In genomic region chr16:56225013-56225742, GRCh38 we compare ENCODE assay signal across 14 cellular contexts. TPM values are rescaled to one million over a fixed set of nuclear protein-coding genes. Genes with fewer than 3 reads are reported as not detected.
DNase-seq lines count a peak whose midpoint lies in the region; ATAC-seq and TF ChIP-seq lines count a peak whose summit lies in the region.
"Had no signal": no experiment of that assay in that cellular context is flagged by ENCODE, and none has a peak within 500 bp of the region (broad histone marks: within the 10 kb centered on the region; RNA-seq: fewer than 3 reads in every experiment).

No MANE protein-coding gene starts in this region.

- H3K4me2 ChIP-seq in MM.1S (ENCODE audit: low read depth, low read length): no peak overlapping the region

- CTCF ChIA-PET in activated CD4-positive, alpha-beta T cell treated with anti-CD3 and anti-CD28 coated beads, Interleukin-2, amount 10 ng/mL, durations not matched to agents 7 days and 5 days (lab: Charles Lee): interaction anchor here (0.6 to 1.6 kb wide), 4 partner anchors 10 to 258 kb away, joined by 3 to 7 read pairs (median 4); no protein-coding TSS in a partner anchor

- H3K4me3 Mint-ChIP-seq in activated CD4-positive, alpha-beta T cell treated with anti-CD3 and anti-CD28 coated beads, Interleukin-2, amount 10 ng/mL, durations not matched to agents 7 days and 5 days: no peak overlapping the region
- no peak overlapping the region for H3K4me3 Mint-ChIP-seq in memory B cell
- H3K4me3 Mint-ChIP-seq: CD4-positive, CD25-positive, alpha-beta regulatory T cell had no signal

- no peak for ATAC-seq in memory B cell (ENCODE audit: low read depth)
- ATAC-seq in omental fat pad (ENCODE audit: low FRiP score): no peak
- ATAC-seq: SK-N-SH treated with all-trans-retinoic acid at 6 μM for 48 hours had no signal

- H3K36me3 Mint-ChIP-seq in activated CD4-positive, alpha-beta T cell treated with anti-CD3 and anti-CD28 coated beads, Interleukin-2, amount 10 ng/mL, durations not matched to agents 7 days and 5 days (ENCODE audit: low read depth): peaks cover 2% of the 10 kb centered on the region
- H3K36me3 Mint-ChIP-seq in memory B cell: no peaks in the 10 kb centered on the region
- H3K36me3 Mint-ChIP-seq: CD4-positive, CD25-positive, alpha-beta regulatory T cell had no signal

- POLR2A ChIA-PET in activated CD4-positive, alpha-beta T cell treated with anti-CD3 and anti-CD28 coated beads, Interleukin-2, amount 10 ng/mL, durations not matched to agents 7 days and 5 days (lab: Charles Lee): interaction anchor here (0.6 kb wide), 1 partner anchor 117 kb away, joined by 3 read pairs; no protein-coding TSS in a partner anchor

- H3K4me1 Mint-ChIP-seq in activated CD4-positive, alpha-beta T cell treated with anti-CD3 and anti-CD28 coated beads, Interleukin-2, amount 10 ng/mL, durations not matched to agents 7 days and 5 days: peaks cover 34% of the 10 kb centered on the region
- peaks cover 13% of the 10 kb centered on the region for H3K4me1 Mint-ChIP-seq in memory B cell

- no peaks in the 10 kb centered on the region for H3K9me3 ChIP-seq in MM.1S (replicated peaks; ENCODE audit: insufficient read depth, low read length)

- no peaks in the 10 kb centered on the region for H3K9me2 ChIP-seq in MM.1S (replicated peaks; ENCODE audit: insufficient read depth, low read length)

- H3F3A ChIP-seq in MM.1S (ENCODE audit: insufficient read depth, low read length): no peaks in the 10 kb centered on the region

- H3K4me3 ChIP-seq in Jurkat, Clone E6-1 (ENCODE audit: low read length): no peak overlapping the region
- H3K4me3 ChIP-seq in MM.1S (ENCODE audit: low read length): no peak overlapping the region

- no peaks in the 10 kb centered on the region for H3K4me1 ChIP-seq in MM.1S (ENCODE audit: low read length)

- H3K27me3 Mint-ChIP-seq in activated CD4-positive, alpha-beta T cell treated with anti-CD3 and anti-CD28 coated beads, Interleukin-2, amount 10 ng/mL, durations not matched to agents 7 days and 5 days: peaks cover 14% of the 10 kb centered on the region
- peaks cover 7% of the 10 kb centered on the region for H3K27me3 Mint-ChIP-seq in memory B cell
- H3K27me3 Mint-ChIP-seq: CD4-positive, CD25-positive, alpha-beta regulatory T cell had no signal

- DNase-seq in activated CD4-positive, alpha-beta T cell treated with anti-CD3 and anti-CD28 coated beads, Interleukin-2, amount 10 ng/mL, durations not matched to agents 7 days and 5 days: no peak
- no peak for DNase-seq in activated CD4-positive, alpha-beta T cell treated with anti-CD3 and anti-CD28 coated beads, Interleukin-2, amount 50 U/mL, for 1 hour
- DNase-seq in Jurkat, Clone E6-1 (ENCODE audit: low read depth, low spot score): peak; percentile 37
- DNase-seq in caudate nucleus (lab: John Stamatoyannopoulos, UW) (no peak), memory B cell (ENCODE audit: low spot score in 2 of 2) (no peak), MM.1S (no peak), omental fat pad (ENCODE audit: low spot score) (no peak), MV-4-11 (lab: John Stamatoyannopoulos, UW) (no peak)
- DNase-seq: CD4-positive, CD25-positive, alpha-beta regulatory T cell; NCI-H1417; NCI-H2029 treated with DMSO at 0.1 percent for 48 hours; NCI-H524 treated with DMSO at 0.1 percent for 48 hours had no signal

- no peaks in the 10 kb centered on the region for H3K79me2 ChIP-seq in MM.1S (ENCODE audit: low read length)

- no peaks in the 10 kb centered on the region for H4K20me1 ChIP-seq in MM.1S (ENCODE audit: insufficient read depth, low read length)

- peak overlapping the region; percentile 27 for H3K27ac ChIP-seq in caudate nucleus (ENCODE audit: low read depth, low read length)
- H3K27ac ChIP-seq in MM.1S (ENCODE audit: low read length): no peak overlapping the region

- H3K9ac ChIP-seq in MM.1S (ENCODE audit: low read length): no peak overlapping the region

- no peak overlapping the region for H2AFZ ChIP-seq in MM.1S (ENCODE audit: low read length)

- H3K9me3 Mint-ChIP-seq in activated CD4-positive, alpha-beta T cell treated with anti-CD3 and anti-CD28 coated beads, Interleukin-2, amount 10 ng/mL, durations not matched to agents 7 days and 5 days: peaks cover 7% of the 10 kb centered on the region
- no peaks in the 10 kb centered on the region for H3K9me3 Mint-ChIP-seq in memory B cell

- no peaks in the 10 kb centered on the region for H3K27me3 ChIP-seq in MM.1S (replicated peaks; ENCODE audit: insufficient read depth, low read length)

- no peaks in the 10 kb centered on the region for H3K36me3 ChIP-seq in MM.1S (replicated peaks; ENCODE audit: insufficient read depth, low read length)

- TF ChIP-seq CTCF in MM.1S (IDR thresholded peaks at IDR 0.05; ENCODE audit: low read length): no peak
- TF ChIP-seq CTCF in omental fat pad (IDR thresholded peaks at IDR 0.05): no peak

- H3K27ac Mint-ChIP-seq in activated CD4-positive, alpha-beta T cell treated with anti-CD3 and anti-CD28 coated beads, Interleukin-2, amount 10 ng/mL, durations not matched to agents 7 days and 5 days: peak overlapping the region; percentile 42
- H3K27ac Mint-ChIP-seq in memory B cell: peak overlapping the region; percentile 12
- H3K27ac Mint-ChIP-seq: CD4-positive, CD25-positive, alpha-beta regulatory T cell had no signal

RNA-seq across cellular contexts. Expression of gene GNAO1, which starts 33.9 kb away (rescaled TPM):
- total RNA-seq in activated CD4-positive, alpha-beta T cell treated with anti-CD3 and anti-CD28 coated beads, Interleukin-2, amount 10 ng/mL, durations not matched to agents 7 days and 5 days: 1 to 10 TPM; 4.2 to 4.5 TPM
- polyA plus RNA-seq in Jurkat, Clone E6-1 (2012; ENCODE audit: insufficient read depth, insufficient read length): 8.8 TPM
- total RNA-seq in omental fat pad: 1 to 10 TPM; 1.4 to 2.6 (median 2.3) TPM
- total RNA-seq: A673 had no signal
- polyA plus RNA-seq: CD4-positive, CD25-positive, alpha-beta regulatory T cell had no signal
